Comparison of ENCODE assay signal across 10 cellular contexts in genomic region chr10:97726636-97727178, GRCh38. TPM values are rescaled to one million over a fixed set of nuclear protein-coding genes. Genes with fewer than 3 reads are reported as not detected.
DNase-seq lines count a peak whose midpoint lies in the region; ATAC-seq and TF ChIP-seq lines count a peak whose summit lies in the region.
"Had no signal": no experiment of that assay in that cellular context is flagged by ENCODE, and none has a peak within 500 bp of the region (broad histone marks: within the 10 kb centered on the region; RNA-seq: fewer than 3 reads in every experiment).

No MANE protein-coding gene starts in this region.

- no peak overlapping the region for H3K9ac ChIP-seq in smooth muscle cell (ENCODE audit: low read depth)

- no peak for DNase-seq in ascending aorta (ENCODE audit: low spot score in 2 of 2)
- peak; percentile 74 for DNase-seq in iPS-NIHi7 (ENCODE audit: extremely low spot score)
- DNase-seq in smooth muscle cell (lab: John Stamatoyannopoulos, UW; ENCODE audit: unreplicated experiment) = no peak
- no peak for DNase-seq in ACHN
- DNase-seq in A673 (ENCODE audit: low spot score) = no peak
- no peak for DNase-seq in stimulated activated CD4-positive, alpha-beta T cell treated with anti-CD3 and anti-CD28 coated beads, Interleukin-4, amount 100 ng/mL, for 1 hour
- DNase-seq: immature natural killer cell, NCI-H187 treated with DMSO at 0.1 percent for 48 hours had no signal

- H3K36me3 ChIP-seq in HEK293 (ENCODE audit: control insufficient read depth in 2 of 2, insufficient read depth in 1 of 2, low read length in 2 of 2) (no peaks in the 10 kb centered on the region), ascending aorta (peaks cover under 1 to 2% of the 10 kb centered on the region in 2 donors), smooth muscle cell (ENCODE audit: low read depth) (no peaks in the 10 kb centered on the region), A673 (ENCODE audit: insufficient read depth, low read length, poor library complexity, severe bottlenecking) (no peaks in the 10 kb centered on the region)

- H3K4me2 ChIP-seq in smooth muscle cell = peak overlapping the region; percentile 71

- in situ Hi-C loops in ACHN (cut with HindIII; ENCODE audit: low pct_ligation_motif_present, low pct_unique_long_range_greater_than_20kb, low sequenced_read_pairs) = no loop called here

- H3K9me3 ChIP-seq in HEK293 (ENCODE audit: control insufficient read depth, insufficient read depth, low read depth, low read length) = no peaks in the 10 kb centered on the region
- H3K9me3 ChIP-seq in ascending aorta = no peaks in the 10 kb centered on the region
- H3K9me3 ChIP-seq in smooth muscle cell (replicated peaks; ENCODE audit: low read depth) = no peaks in the 10 kb centered on the region
- no peaks in the 10 kb centered on the region for H3K9me3 ChIP-seq in A673 (ENCODE audit: low read depth, low read length, poor library complexity, severe bottlenecking)

- no TSS peak for BruUV-seq in A673 (replicated peaks; lab: Mats Ljungman, UMichigan)

- POLR2A ChIA-PET in HEK293 (lab: Yijun Ruan, JAX) (interaction anchor here (1.3 to 2.2 kb wide), 4 partner anchors 10 to 39 kb away, joined by 3 to 12 read pairs (median 8); partner anchors contain the start of genes AVPI1, MARVELD1 and ZFYVE27), A673 (lab: Charles Lee; ENCODE audit: low non-redundant PET) (no interaction called here)

- no peak for ATAC-seq in GM21825 (IDR thresholded peaks at IDR 0.05; ENCODE audit: unreplicated experiment)

- H3K27ac ChIP-seq in HEK293 (ENCODE audit: extremely low read depth, low read depth, low read length) = no peak overlapping the region
- peak overlapping the region; percentile 79 to 86 for H3K27ac ChIP-seq in ascending aorta
- H3K27ac ChIP-seq in smooth muscle cell (ENCODE audit: low read depth) = peak overlapping the region; percentile 42
- no peak overlapping the region for H3K27ac ChIP-seq in A673 (ENCODE audit: low read depth, low read length, poor library complexity, severe bottlenecking)

- H3K4me1 ChIP-seq in HEK293 (ENCODE audit: control insufficient read depth, insufficient read depth, low read length) (no peaks in the 10 kb centered on the region), ascending aorta (peaks cover 0 to 16% of the 10 kb centered on the region in 2 donors), smooth muscle cell (ENCODE audit: low read depth) (no peaks in the 10 kb centered on the region), A673 (ENCODE audit: insufficient read depth, low read length, poor library complexity, severe bottlenecking) (no peaks in the 10 kb centered on the region)

- H3F3A ChIP-seq in smooth muscle cell (ENCODE audit: low read depth) = no peaks in the 10 kb centered on the region

- no peaks in the 10 kb centered on the region for H3K79me2 ChIP-seq in smooth muscle cell (ENCODE audit: low read depth)

- peak overlapping the region; percentile 49 for H2AFZ ChIP-seq in smooth muscle cell (ENCODE audit: low read depth)

- intact Hi-C loops in ascending aorta (cut with DNase I) (loop anchor here (1.0 kb wide), 1 partner anchor 12 kb away; no protein-coding TSS in a partner anchor), A673 (cut with micrococcal nuclease; ENCODE audit: unreplicated experiment) (no loop called here)

- H4K20me1 ChIP-seq in smooth muscle cell (ENCODE audit: low read depth) = no peaks in the 10 kb centered on the region

- H3K27me3 ChIP-seq in ascending aorta (no peaks in the 10 kb centered on the region), smooth muscle cell (ENCODE audit: low read depth) (no peaks in the 10 kb centered on the region), A673 (replicated peaks; ENCODE audit: insufficient read depth, low read depth, low read length, poor library complexity) (no peaks in the 10 kb centered on the region)

- CTCF ChIA-PET in HEK293 (lab: Yijun Ruan, JAX) = interaction anchor here (0.6 to 15.2 kb wide), 4 partner anchors 10 to 49 kb away, joined by 3 to 487 read pairs (median 12); partner anchors contain the start of genes MARVELD1 and ZFYVE27
- CTCF ChIA-PET in A673 (lab: Charles Lee) = no interaction called here

- H3K4me3 ChIP-seq in HEK293 (ENCODE audit: low read depth, low read length) (no peak overlapping the region), ascending aorta (peak overlapping the region; percentile 32 to 38), smooth muscle cell (peak overlapping the region; percentile 36), A673 (ENCODE audit: low read depth, low read length, poor library complexity, severe bottlenecking) (no peak overlapping the region)

- WGBS in smooth muscle cell (ENCODE audit: low lambda C conversion rate) = 23% methylated on average over 8 of the region's 8 CpGs

- TF ChIP-seq CTCF in HEK293 (tag by site-specific recombination; IDR thresholded peaks at IDR 0.05) (no peak), ascending aorta (IDR thresholded peaks at IDR 0.05) (no peak), smooth muscle cell (IDR thresholded peaks at IDR 0.05; ENCODE audit: borderline replicate concordance, insufficient read depth, poor library complexity, severe bottlenecking) (no peak), A673 (conservative IDR thresholded peaks at IDR 0.05; ENCODE audit: low read depth, low read length) (no peak)

TF ChIP-seq in HEK293, 187 proteins besides CTCF, POLR2A, EP300 and RAD21 (continues in another document):
- peak; percentile 78 for TF ChIP-seq YY1 (tag by site-specific recombination; IDR thresholded peaks at IDR 0.05)
- no peak for TF ChIP-seq ZNF561 (tag by site-specific recombination; IDR thresholded peaks at IDR 0.05; ENCODE audit: borderline replicate concordance)
- no peak for TF ChIP-seq ZNF473 (tag by site-specific recombination; IDR thresholded peaks at IDR 0.05)
- TF ChIP-seq ZFP69B (tag by site-specific recombination; IDR thresholded peaks at IDR 0.05) = no peak
- 0 out of 2 replicates have a peak, but pooled peaks have one; percentile 31 for TF ChIP-seq ZNF600 (tag by site-specific recombination; IDR thresholded peaks at IDR 0.05)
- TF ChIP-seq ZIC2 (tag by site-specific recombination; IDR thresholded peaks at IDR 0.05) = peak; percentile 86
- no peak for TF ChIP-seq ZNF501 (tag by site-specific recombination; IDR thresholded peaks at IDR 0.05)
- peak; percentile 60; the same call in 1 of the 2 replicates for TF ChIP-seq FEZF1 (tag by site-specific recombination; IDR thresholded peaks at IDR 0.05)
- no peak for TF ChIP-seq ZBTB49 (tag by site-specific recombination; IDR thresholded peaks at IDR 0.05; ENCODE audit: low read depth)
- TF ChIP-seq ZNF157 (tag by site-specific recombination; IDR thresholded peaks at IDR 0.05) = no peak
- no peak for TF ChIP-seq ZNF175 (tag by site-specific recombination; IDR thresholded peaks at IDR 0.05)
- peak; percentile 64 for TF ChIP-seq YY2 (tag by site-specific recombination; IDR thresholded peaks at IDR 0.05)
- TF ChIP-seq ZNF114 (tag by site-specific recombination; IDR thresholded peaks at IDR 0.05) = no peak
- TF ChIP-seq ZNF335 (tag by site-specific recombination; conservative IDR thresholded peaks at IDR 0.05) = peak; percentile 94
- TF ChIP-seq ZNF341 (tag by site-specific recombination; IDR thresholded peaks at IDR 0.05; ENCODE audit: low read depth) = peak; percentile 38; the same call in 1 of the 2 replicates
- peak; percentile 38; the same call in 1 of the 2 replicates for TF ChIP-seq TRIM28 (IDR thresholded peaks at IDR 0.05; ENCODE audit: borderline replicate concordance, low read length)
- no peak for TF ChIP-seq ZNF776 (tag by site-specific recombination; IDR thresholded peaks at IDR 0.05; ENCODE audit: borderline replicate concordance)
- TF ChIP-seq GLIS2 (tag by site-specific recombination; IDR thresholded peaks at IDR 0.05) = peak; percentile 46; the same call in 1 of the 2 replicates
- TF ChIP-seq ATF2 (tag by site-specific recombination; IDR thresholded peaks at IDR 0.05; ENCODE audit: low read depth) = no peak

RNA-seq across cellular contexts. Expression of gene ZFYVE27, which starts 10.2 kb away (rescaled TPM):
- total RNA-seq in ascending aorta (62.2 TPM), smooth muscle cell (7.0 and 9.7 TPM in 2 replicates), A673 (2021) (26.8 and 31.7 TPM in 2 replicates)
- polyA plus RNA-seq in smooth muscle cell = 11.4 and 14.0 TPM in 2 replicates

RNA-seq across cellular contexts. Expression of gene MARVELD1, which starts 13.2 kb away (rescaled TPM):
- total RNA-seq in ascending aorta (43.7 TPM), smooth muscle cell (46.3 and 58.4 TPM in 2 replicates), A673 (2021) (26.6 and 30.1 TPM in 2 replicates)
- polyA plus RNA-seq in smooth muscle cell = 95.5 and 132 TPM in 2 replicates

RNA-seq across cellular contexts. Expression of gene AVPI1, which starts 39.7 kb away (rescaled TPM):
- total RNA-seq in ascending aorta = 23.7 TPM
- total RNA-seq in smooth muscle cell = 14.9 and 23.8 TPM in 2 replicates
- 26.9 and 32.5 TPM in 2 replicates for polyA plus RNA-seq in smooth muscle cell
- total RNA-seq in A673 (2021) = 2.4 and 2.6 TPM in 2 replicates

RNA-seq across cellular contexts. Expression of gene SFRP5, which starts 45.1 kb away (rescaled TPM):
- total RNA-seq in ascending aorta = not detected
- not detected in 2 replicates for total RNA-seq in smooth muscle cell
- polyA plus RNA-seq in smooth muscle cell = 0.11 and 0.12 TPM in 2 replicates
- not detected in 2 replicates for total RNA-seq in A673 (2021)
- polyA plus RNA-seq: immature natural killer cell had no signal

Comparison
In these comparisons a context has a peak if more than half of its experiments do, and no peak if none do; other contexts are left out.
1. H3K27ac ChIP-seq: peak in ascending aorta (2 of 2) and smooth muscle cell (single experiment); none in HEK293 (single experiment) and A673 (single experiment).
2. H3K4me3 ChIP-seq: peak in ascending aorta (2 of 2) and smooth muscle cell (single experiment); none in HEK293 (single experiment) and A673 (single experiment).